8 cellular contexts compared by ENCODE assay signal in the genomic region with DNA sequence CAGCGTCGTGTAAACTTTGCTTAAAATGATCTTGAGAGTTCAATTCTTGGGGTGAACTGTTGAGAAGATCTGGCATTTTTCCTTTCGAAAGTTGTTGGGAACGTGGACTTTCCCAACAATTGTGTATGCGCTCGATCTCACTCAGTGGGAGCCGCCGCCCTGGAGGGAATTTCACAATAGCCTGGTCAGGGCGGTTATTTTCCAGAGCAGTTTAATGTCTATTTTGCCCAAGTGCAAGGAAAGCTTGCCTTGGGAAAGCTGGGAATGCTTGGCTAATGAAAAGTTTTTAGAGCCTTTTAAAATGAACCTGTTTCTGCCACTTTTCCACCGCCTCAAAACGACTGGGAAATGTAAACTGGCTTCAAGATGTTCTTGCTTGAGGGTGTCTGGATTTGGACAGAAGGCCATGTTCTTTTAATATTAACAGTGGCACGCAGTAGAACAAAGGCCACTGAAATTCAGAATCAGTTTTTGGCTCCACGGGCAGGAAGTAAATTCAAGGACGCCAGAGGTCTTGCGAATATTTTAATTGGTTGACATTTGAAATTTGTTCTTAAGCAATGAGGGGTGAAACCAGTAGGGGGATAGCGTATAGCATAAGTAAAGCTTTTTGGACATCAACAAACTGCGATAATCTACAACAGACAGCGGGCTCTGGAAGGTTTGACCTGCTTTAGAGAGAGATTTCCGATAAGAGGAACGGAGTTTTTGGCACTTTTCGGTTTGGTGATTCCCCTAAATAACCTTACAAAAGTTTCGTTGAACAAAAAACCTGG. TPM values are rescaled to one million over a fixed set of nuclear protein-coding genes. Genes with fewer than 3 reads are reported as not detected.
DNase-seq lines count a peak whose midpoint lies in the region; ATAC-seq and TF ChIP-seq lines count a peak whose summit lies in the region.

No MANE protein-coding gene starts in this region.

- 1 to 2% methylated on average over 22 of the region's 22 CpGs for WGBS in heart right ventricle, 2 donors
- WGBS in psoas muscle, 3 donors: 0 to 2% (median 1%) methylated on average over 22 of the region's 22 CpGs

- H3K9ac ChIP-seq in NT2/D1 (ENCODE audit: insufficient read length, low read depth): peak overlapping the region; percentile 92

- intact Hi-C loops in heart right ventricle (cut with DNase I) (loop anchor here (1.0 to 10.0 kb wide), 8 partner anchors 14 to 252 kb away; a partner anchor contains a TSS), psoas muscle (cut with DNase I) (loop anchor here (5.0 kb wide), 2 partner anchors 35 to 45 kb away; a partner anchor contains a TSS)

- H3K4me1 ChIP-seq in NT2/D1 (ENCODE audit: insufficient read depth, insufficient read length) (peaks cover 3% of the 10 kb centered on the region), heart right ventricle (peaks cover 0 to 47% (median 38%) of the 10 kb centered on the region in 9 donors), psoas muscle (peaks cover 41% of the 10 kb centered on the region)

- H3K4me3 ChIP-seq in NT2/D1 (ENCODE audit: insufficient read length, low read depth) (peak overlapping the region; percentile 85), heart right ventricle (peak overlapping the region; percentile 73 to 96 (median 84)), psoas muscle (peak overlapping the region; percentile 100)

- peak; percentile 29 for ATAC-seq in HG03135 (IDR thresholded peaks at IDR 0.05; ENCODE audit: unreplicated experiment)
- ATAC-seq in heart right ventricle: peak; percentile 21 to 54 (median 44)
- peak; percentile 18 to 43 (median 26) for ATAC-seq in psoas muscle
- no peak for ATAC-seq in HG02571 (IDR thresholded peaks at IDR 0.05; ENCODE audit: unreplicated experiment)

- no peaks in the 10 kb centered on the region for H3K27me3 ChIP-seq in NT2/D1 (ENCODE audit: insufficient read depth, insufficient read length)
- no peaks in the 10 kb centered on the region for H3K27me3 ChIP-seq in heart right ventricle
- no peaks in the 10 kb centered on the region for H3K27me3 ChIP-seq in psoas muscle (ENCODE audit: insufficient read depth in 3 of 3, low read length in 2 of 3)

- DNase-seq in stimulated activated CD4-positive, alpha-beta T cell treated with anti-CD3 and anti-CD28 coated beads, Interleukin-4, amount 100 ng/mL, for 24 hours: peak; percentile 56
- no peak for DNase-seq in stimulated activated CD4-positive, alpha-beta T cell treated with anti-CD3 and anti-CD28 coated beads, Interleukin-12 subunit alpha, Interleukin-12 subunit beta, amount 100 ng/mL, for 4 hours
- DNase-seq in NT2/D1 (ENCODE audit: low read depth, low spot score): no peak
- peak; percentile 94 for DNase-seq in amniotic epithelial cell (ENCODE audit: low read depth)
- DNase-seq in heart right ventricle: peak in 1 of 2 donors; percentile 70
- DNase-seq in psoas muscle: peak; percentile 77 to 87

- H3K36me3 ChIP-seq in NT2/D1 (ENCODE audit: insufficient read depth, insufficient read length, low read length) (no peaks in the 10 kb centered on the region), heart right ventricle (peaks cover 0 to 8% (median 0%) of the 10 kb centered on the region in 9 donors), psoas muscle (ENCODE audit: insufficient read depth in 1 of 2, low read depth in 1 of 2) (peaks cover 2 to 11% of the 10 kb centered on the region in 2 donors)

- H3K27ac ChIP-seq in heart right ventricle (peak overlapping the region; percentile 98 to 100 (median 100)), psoas muscle (peak overlapping the region; percentile 100)

- H3K9me3 ChIP-seq in NT2/D1 (ENCODE audit: insufficient read depth, low read length) (no peaks in the 10 kb centered on the region), heart right ventricle (no peaks in the 10 kb centered on the region), psoas muscle (no peaks in the 10 kb centered on the region)

- peak in 8 of 9 donors; percentile 15 to 54 (median 39) for TF ChIP-seq CTCF in heart right ventricle (IDR thresholded peaks at IDR 0.05)
- peak; percentile 24 for TF ChIP-seq CTCF in psoas muscle (IDR thresholded peaks at IDR 0.05)

RNA-seq across cellular contexts. Expression of a gene that starts 1.2 kb away (rescaled TPM):
- total RNA-seq in heart right ventricle (100 to 1,000 TPM; 171 to 257 (median 212) TPM), psoas muscle (100 to 1,000 TPM; 180 to 358 (median 346) TPM)
- polyA plus RNA-seq in heart right ventricle (100 to 1,000 TPM in 1 of 2 donors, 10 to 100 TPM in 1; 91.5 to 164 TPM), psoas muscle (100 to 1,000 TPM in 2 of 3 donors, 10 to 100 TPM in 1; 84.7 to 340 (median 239) TPM)

RNA-seq across cellular contexts. Expression of a gene that starts 45.3 kb away (rescaled TPM):
- total RNA-seq in heart right ventricle (100 to 1,000 TPM; 313 to 513 (median 457) TPM), psoas muscle (100 to 1,000 TPM; 188 to 271 (median 261) TPM)
- polyA plus RNA-seq in heart right ventricle (100 to 1,000 TPM; 200 to 216 TPM), psoas muscle (100 to 1,000 TPM; 200 to 255 (median 202) TPM)

RNA-seq across cellular contexts. Expression of a gene that starts 45.7 kb away (rescaled TPM):
- 10 to 100 TPM in 9 of 10 donors, 1 to 10 TPM in 1; 9.4 to 15.3 (median 12.9) TPM for total RNA-seq in heart right ventricle
- 1 to 10 TPM; 1.4 to 8.3 TPM for polyA plus RNA-seq in heart right ventricle
- total RNA-seq in psoas muscle: 1 to 10 TPM; 7.6 to 8.6 (median 8.1) TPM
- polyA plus RNA-seq in psoas muscle: 1 to 10 TPM; 1.7 to 5.2 (median 2.1) TPM

Comparison
In these comparisons a context has a peak if more than half of its experiments do, and no peak if none do; other contexts are left out.
1. DNase-seq: peak in stimulated activated CD4-positive, alpha-beta T cell treated with anti-CD3 and anti-CD28 coated beads, Interleukin-4, amount 100 ng/mL, for 24 hours (single experiment), amniotic epithelial cell (single experiment) and psoas muscle (2 of 2); none in stimulated activated CD4-positive, alpha-beta T cell treated with anti-CD3 and anti-CD28 coated beads, Interleukin-12 subunit alpha, Interleukin-12 subunit beta, amount 100 ng/mL, for 4 hours (single experiment) and NT2/D1 (single experiment).
2. Peak in every context shown above with its lines, with median percentiles within 50 percentile points of each other: H3K4me3 ChIP-seq.